In the genomic region with DNA sequence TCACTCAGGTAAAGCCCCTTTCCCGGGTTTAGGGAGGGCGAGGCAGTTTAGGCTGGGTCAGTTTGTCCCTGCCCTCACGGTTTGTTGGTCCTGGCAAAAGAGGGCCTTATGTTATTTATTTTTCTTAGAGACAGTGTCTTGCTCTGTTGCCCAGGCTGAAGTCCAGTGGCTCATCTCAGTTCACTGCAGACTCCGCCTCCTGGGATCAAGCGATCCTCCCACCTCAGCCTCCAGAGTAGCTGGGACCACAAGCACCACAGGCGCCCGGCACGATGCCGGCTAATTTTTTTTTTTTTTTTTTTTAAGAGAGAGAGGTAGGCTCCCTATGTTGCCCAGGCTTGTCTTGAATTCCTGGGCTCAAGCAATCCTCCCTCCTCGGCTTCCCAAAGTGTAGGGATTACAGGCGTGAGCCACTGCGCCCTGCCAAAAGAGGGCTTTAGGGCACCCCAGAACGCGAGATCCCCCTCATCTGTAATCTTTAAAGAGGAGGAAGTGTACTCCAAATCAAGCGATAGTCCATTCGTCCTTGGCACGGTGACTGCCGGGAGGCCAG, we compare ENCODE assay signal across 8 cellular contexts. TPM values are rescaled to one million over a fixed set of nuclear protein-coding genes. Genes with fewer than 3 reads are reported as not detected.
DNase-seq lines count a peak whose midpoint lies in the region; ATAC-seq, FAIRE-seq and TF ChIP-seq lines count a peak whose summit lies in the region.

No MANE protein-coding gene starts in this region.

- H3K4me1 Mint-ChIP-seq in astrocyte (ENCODE audit: low read depth, unreplicated experiment): no peaks in the 10 kb centered on the region

- FAIRE-seq in astrocyte (lab: Jason Lieb, UNC): no peak

- peaks cover 34% of the 10 kb centered on the region for H3K27me3 Mint-ChIP-seq in astrocyte (ENCODE audit: low read depth, unreplicated experiment)

- peak overlapping the region; percentile 98 for H2AFZ ChIP-seq in astrocyte (ENCODE audit: low read depth, low read length)

- TF ChIP-seq CTCF in GM12865 (IDR thresholded peaks at IDR 0.05; ENCODE audit: insufficient read depth, low read depth, low read length, missing control alignments) (no peak), HL-60 (IDR thresholded peaks at IDR 0.05; ENCODE audit: insufficient read depth, low read length) (no peak), astrocyte (IDR thresholded peaks at IDR 0.05; ENCODE audit: insufficient read depth, low read depth, low read length) (no peak)

- H3K4me3 Mint-ChIP-seq in astrocyte (ENCODE audit: unreplicated experiment): peak overlapping the region; percentile 94

- no peaks in the 10 kb centered on the region for H3K4me1 ChIP-seq in astrocyte (ENCODE audit: insufficient read depth, low read length)

- H3K4me3 ChIP-seq in GM12865 (ENCODE audit: low read depth, low read length): peak overlapping the region; percentile 93
- H3K4me3 ChIP-seq in HL-60 (replicated peaks; ENCODE audit: insufficient read depth, low read length): peak overlapping the region; percentile 70
- peak overlapping the region; percentile 76 for H3K4me3 ChIP-seq in astrocyte (ENCODE audit: insufficient read depth, low read depth, low read length)

- peak overlapping the region; percentile 82 for H3K9ac ChIP-seq in astrocyte (ENCODE audit: low read length)

- peak; percentile 17 for DNase-seq in GM12865 (ENCODE audit: low read depth)
- DNase-seq in HL-60 (ENCODE audit: low read depth in 1 of 2, low spot score in 1 of 2): no peak
- no peak for DNase-seq in astrocyte (ENCODE audit: low read depth)
- DNase-seq in kidney glomerular epithelial cell (lab: John Stamatoyannopoulos, UW): peak; percentile 70
- peak in 2 of 49 donors; percentile 5 to 32 for DNase-seq in substantia nigra (lab: John Stamatoyannopoulos, UW)
- DNase-seq in KBM-7: no peak
- DNase-seq in NCI-H82 treated with DMSO at 0.1 percent for 48 hours (lab: John Stamatoyannopoulos, UW; ENCODE audit: unreplicated experiment): no peak

- peaks cover 11% of the 10 kb centered on the region for H4K20me1 ChIP-seq in astrocyte (ENCODE audit: insufficient read depth, low read length)

- H3K27ac Mint-ChIP-seq in astrocyte (ENCODE audit: unreplicated experiment): peak overlapping the region; percentile 92

- H3K9me3 Mint-ChIP-seq in astrocyte (ENCODE audit: unreplicated experiment): peaks cover 7% of the 10 kb centered on the region

- H3K4me2 ChIP-seq in astrocyte (ENCODE audit: low read length): peak overlapping the region; percentile 86

- H3K27ac ChIP-seq in HL-60 (replicated peaks) (peak overlapping the region; percentile 97), astrocyte (ENCODE audit: low read depth, low read length) (peak overlapping the region; percentile 81), substantia nigra (ENCODE audit: low read depth, low read length, poor library complexity, severe bottlenecking) (peak overlapping the region; percentile 90)

- in situ Hi-C loops in KBM-7 (cut with MboI; ENCODE audit: low pct_unique_long_range_greater_than_20kb, low sequenced_read_pairs): no loop called here

- H3K79me2 ChIP-seq in astrocyte (ENCODE audit: insufficient read depth, low read length): peaks cover 26% of the 10 kb centered on the region

- H3K27me3 ChIP-seq in HL-60 (ENCODE audit: insufficient read depth, poor library complexity, severe bottlenecking) (no peaks in the 10 kb centered on the region), astrocyte (ENCODE audit: insufficient read depth, low read length) (no peaks in the 10 kb centered on the region)

- H3K36me3 Mint-ChIP-seq in astrocyte (ENCODE audit: low read depth, unreplicated experiment): peaks cover 1% of the 10 kb centered on the region

- no peak for ATAC-seq in GM21360 (IDR thresholded peaks at IDR 0.05; ENCODE audit: unreplicated experiment)

- peaks cover 21% of the 10 kb centered on the region for H3K36me3 ChIP-seq in astrocyte (ENCODE audit: insufficient read depth, low read length)

- H3K9me3 ChIP-seq in astrocyte (ENCODE audit: insufficient read depth, low read depth, low read length): no peaks in the 10 kb centered on the region

RNA-seq across cellular contexts. Expression of gene BMS1, which starts 0.6 kb away (rescaled TPM):
- 24.0 and 26.3 TPM in 2 replicates for total RNA-seq in astrocyte

Comparison
In these comparisons a context has a peak if more than half of its experiments do, and no peak if none do; other contexts are left out.
1. DNase-seq: peak in GM12865 (single experiment) and kidney glomerular epithelial cell (single experiment); none in HL-60 (0 of 2), astrocyte (single experiment), KBM-7 (single experiment) and NCI-H82 treated with DMSO at 0.1 percent for 48 hours (single experiment).
2. Peak in every context shown above with its lines, with median percentiles within 50 percentile points of each other: H3K4me3 ChIP-seq and H3K27ac ChIP-seq.